10 cellular contexts compared by ENCODE assay signal in the genomic region with DNA sequence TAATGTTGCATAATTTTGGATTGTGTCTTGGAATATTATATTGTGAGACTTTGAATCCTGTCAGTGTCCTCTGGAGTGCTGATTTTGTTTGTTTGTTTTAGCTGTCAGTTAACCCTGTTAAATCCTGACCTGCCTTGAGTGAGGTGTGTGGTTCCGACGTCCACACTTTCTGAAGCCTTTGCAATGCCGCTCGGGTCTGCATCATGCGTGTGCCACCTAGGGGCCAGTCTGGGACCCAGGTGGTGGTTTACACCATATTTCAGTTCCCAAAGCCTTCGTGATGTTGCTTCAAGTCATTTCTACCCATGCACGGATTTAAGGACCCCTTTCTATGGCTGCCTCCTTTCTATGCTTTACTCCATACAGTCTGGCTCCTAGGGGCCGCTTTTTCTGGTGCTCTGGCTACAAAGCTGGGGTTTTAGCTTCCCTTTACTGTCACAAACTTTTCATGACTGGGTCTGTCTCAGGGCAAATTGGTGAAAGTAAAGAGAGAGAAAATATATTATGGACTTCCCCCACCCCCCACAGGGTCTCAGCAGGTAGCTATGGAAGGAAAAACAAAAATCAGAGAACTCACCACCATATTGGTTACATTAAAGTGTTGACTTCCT. TPM values are rescaled to one million over a fixed set of nuclear protein-coding genes. Genes with fewer than 3 reads are reported as not detected.
DNase-seq lines count a peak whose midpoint lies in the region; FAIRE-seq and TF ChIP-seq lines count a peak whose summit lies in the region.
"Had no signal": no experiment of that assay in that cellular context is flagged by ENCODE, and none has a peak within 500 bp of the region (broad histone marks: within the 10 kb centered on the region; RNA-seq: fewer than 3 reads in every experiment).

No MANE protein-coding gene starts in this region.

- H3K27me3 Mint-ChIP-seq in nephron progenitor cell (ENCODE audit: low read depth, poor library complexity) = peaks cover 84% of the 10 kb centered on the region

- no peak overlapping the region for H3K4me3 Mint-ChIP-seq in nephron progenitor cell

- H3F3A ChIP-seq in MM.1S (ENCODE audit: insufficient read depth, low read length) = no peaks in the 10 kb centered on the region

- no peak overlapping the region for H3K4me2 ChIP-seq in MM.1S (ENCODE audit: low read depth, low read length)

- H2AFZ ChIP-seq in MM.1S (ENCODE audit: low read length) = no peak overlapping the region

- H3K4me1 ChIP-seq in MM.1S (ENCODE audit: low read length) (no peaks in the 10 kb centered on the region), suprapubic skin (no peaks in the 10 kb centered on the region)

- FAIRE-seq in bronchial epithelial cell (lab: Jason Lieb, UNC) = no peak

- no peaks in the 10 kb centered on the region for H3K9me2 ChIP-seq in MM.1S (replicated peaks; ENCODE audit: insufficient read depth, low read length)

- TF ChIP-seq POLR2A in suprapubic skin (IDR thresholded peaks at IDR 0.05) = no peak

- TF ChIP-seq CTCF in MM.1S (IDR thresholded peaks at IDR 0.05; ENCODE audit: low read length) (peak; percentile 25; the same call in 1 of the 2 replicates), bronchial epithelial cell (IDR thresholded peaks at IDR 0.05; ENCODE audit: insufficient read depth, low read length, severe bottlenecking) (peak; percentile 72), nephron progenitor cell (IDR thresholded peaks at IDR 0.05) (peak; percentile 33), suprapubic skin (IDR thresholded peaks at IDR 0.05) (no peak)

- DNase-seq in NCI-H510A treated with DMSO at 0.1 percent for 48 hours (lab: John Stamatoyannopoulos, UW) (peak; percentile 3), NCI-H510A (lab: John Stamatoyannopoulos, UW) (no peak), MM.1S (no peak), bronchial epithelial cell (ENCODE audit: low read depth) (peak; percentile 26), nephron progenitor cell (no peak), SKM-1 treated with dmso at 0.1 percent for 144 hours (lab: John Stamatoyannopoulos, UW; ENCODE audit: unreplicated experiment) (no peak), suprapubic skin (ENCODE audit: low spot score in 2 of 2) (no peak)
- DNase-seq in activated CD8-positive, alpha-beta memory T cell treated with anti-CD3 and anti-CD28 coated beads, Interleukin-2, amount 50 U/mL, for 4 hours = no peak
- DNase-seq: activated CD4-positive, CD25-positive, alpha-beta regulatory T cell treated with anti-CD3 and anti-CD28 coated beads, Interleukin-2, amount 50 U/mL, for 72 hours; NCI-H2107 had no signal

- H3K27me3 ChIP-seq in MM.1S (replicated peaks; ENCODE audit: insufficient read depth, low read length) (no peaks in the 10 kb centered on the region; the same call in 1 of the 2 replicates), bronchial epithelial cell (ENCODE audit: control insufficient read depth, insufficient read depth, low read length) (peaks cover 2% of the 10 kb centered on the region), suprapubic skin (peaks cover 26% of the 10 kb centered on the region)

- H4K20me1 ChIP-seq in MM.1S (ENCODE audit: insufficient read depth, low read length) = no peaks in the 10 kb centered on the region

- no peaks in the 10 kb centered on the region for H3K79me2 ChIP-seq in MM.1S (ENCODE audit: low read length)

- no peaks in the 10 kb centered on the region for H3K36me3 Mint-ChIP-seq in nephron progenitor cell (ENCODE audit: low read depth)

- 38% methylated on average over 8 of the region's 8 CpGs for WGBS in suprapubic skin

- H3K9me3 ChIP-seq in MM.1S (replicated peaks; ENCODE audit: insufficient read depth, low read length) (no peaks in the 10 kb centered on the region), suprapubic skin (no peaks in the 10 kb centered on the region)

- H3K27ac Mint-ChIP-seq in nephron progenitor cell = no peak overlapping the region

- H3K4me1 Mint-ChIP-seq in nephron progenitor cell = no peaks in the 10 kb centered on the region

- H3K27ac ChIP-seq in MM.1S (ENCODE audit: low read length) = no peak overlapping the region
- no peak overlapping the region for H3K27ac ChIP-seq in suprapubic skin

- H3K4me3 ChIP-seq in MM.1S (ENCODE audit: low read length) (no peak overlapping the region), bronchial epithelial cell (ENCODE audit: low read depth, low read length) (no peak overlapping the region), suprapubic skin (no peak overlapping the region)

- no peak for TF ChIP-seq EP300 in suprapubic skin (IDR thresholded peaks at IDR 0.05)

- H3K9ac ChIP-seq in MM.1S (ENCODE audit: low read length) = no peak overlapping the region

- H3K9me3 Mint-ChIP-seq in nephron progenitor cell = peaks cover 14% of the 10 kb centered on the region

- H3K36me3 ChIP-seq in MM.1S (replicated peaks; ENCODE audit: insufficient read depth, low read length) = no peaks in the 10 kb centered on the region
- no peaks in the 10 kb centered on the region for H3K36me3 ChIP-seq in bronchial epithelial cell (ENCODE audit: control insufficient read depth, insufficient read depth, low read length)
- no peaks in the 10 kb centered on the region for H3K36me3 ChIP-seq in suprapubic skin

RNA-seq across cellular contexts. Expression of a gene that starts 11.4 kb away (rescaled TPM):
- total RNA-seq in bronchial epithelial cell (not detected in 2 replicates), suprapubic skin (not detected)

RNA-seq across cellular contexts. Expression of a gene that starts 30.0 kb away (rescaled TPM):
- total RNA-seq in bronchial epithelial cell = not detected in 2 replicates
- total RNA-seq in suprapubic skin = not detected

RNA-seq across cellular contexts. Expression of a gene that starts 53.6 kb away (rescaled TPM):
- 16.8 and 27.3 TPM in 2 replicates for total RNA-seq in bronchial epithelial cell
- total RNA-seq in suprapubic skin = 10 to 100 TPM; 14.6 to 22.4 (median 16.5) TPM

RNA-seq across cellular contexts. Expression of a gene that starts 55.8 kb away (rescaled TPM):
- not detected in 2 replicates for total RNA-seq in bronchial epithelial cell
- under 1 TPM in 1 of 4 donors, not detected in 3; 0.25 TPM for total RNA-seq in suprapubic skin

Comparison
In these comparisons a context has a peak if more than half of its experiments do, and no peak if none do; other contexts are left out.
1. DNase-seq: peak in NCI-H510A treated with DMSO at 0.1 percent for 48 hours (single experiment) and bronchial epithelial cell (single experiment); none in NCI-H510A (single experiment), MM.1S (single experiment), nephron progenitor cell (single experiment), SKM-1 treated with dmso at 0.1 percent for 144 hours (single experiment), suprapubic skin (0 of 2) and activated CD8-positive, alpha-beta memory T cell treated with anti-CD3 and anti-CD28 coated beads, Interleukin-2, amount 50 U/mL, for 4 hours (single experiment).
2. CTCF ChIP-seq: peak in MM.1S (single experiment), bronchial epithelial cell (single experiment) and nephron progenitor cell (single experiment); none in suprapubic skin (0 of 2).